In genomic region chr4:6180841-6181631, GRCh38 we compare ENCODE assay signal across 7 cellular contexts. TPM values are rescaled to one million over a fixed set of nuclear protein-coding genes. Genes with fewer than 3 reads are reported as not detected.
DNase-seq lines count a peak whose midpoint lies in the region; ATAC-seq and TF ChIP-seq lines count a peak whose summit lies in the region.

No MANE protein-coding gene starts in this region.

- CTCF ChIA-PET in activated CD8-positive, alpha-beta T cell treated with anti-CD3 and anti-CD28 coated beads for 36 hours (lab: Charles Lee): interaction anchor here (0.9 to 1.7 kb wide), 5 partner anchors 10 to 70 kb away, joined by 3 to 5 read pairs (median 4); partner anchors contain the start of gene JAKMIP1

- no peak overlapping the region for H3K4me3 ChIP-seq in left ventricle myocardium inferior

- H3K36me3 Mint-ChIP-seq in activated CD8-positive, alpha-beta T cell treated with anti-CD3 and anti-CD28 coated beads for 36 hours (ENCODE audit: low read depth): peaks cover 17% of the 10 kb centered on the region
- H3K36me3 Mint-ChIP-seq in CD14-positive monocyte: no peaks in the 10 kb centered on the region

- no peaks in the 10 kb centered on the region for H3K4me1 ChIP-seq in left ventricle myocardium inferior

- H3K9me3 Mint-ChIP-seq in activated CD8-positive, alpha-beta T cell treated with anti-CD3 and anti-CD28 coated beads for 36 hours: peaks cover 13% of the 10 kb centered on the region
- H3K9me3 Mint-ChIP-seq in CD14-positive monocyte: peaks cover 2 to 23% (median 11%) of the 10 kb centered on the region in 7 donors

- H3K9me3 ChIP-seq in left ventricle myocardium inferior (replicated peaks): peaks cover 25% of the 10 kb centered on the region

- H3K27me3 ChIP-seq in left ventricle myocardium inferior (ENCODE audit: low read depth): peaks cover 52% of the 10 kb centered on the region

- H3K4me3 Mint-ChIP-seq in activated CD8-positive, alpha-beta T cell treated with anti-CD3 and anti-CD28 coated beads for 36 hours: no peak overlapping the region
- no peak overlapping the region for H3K4me3 Mint-ChIP-seq in CD14-positive monocyte

- peaks cover 2% of the 10 kb centered on the region for H3K27me3 Mint-ChIP-seq in activated CD8-positive, alpha-beta T cell treated with anti-CD3 and anti-CD28 coated beads for 36 hours
- peaks cover 2 to 6% (median 3%) of the 10 kb centered on the region in 3 donors for H3K27me3 Mint-ChIP-seq in CD14-positive monocyte (ENCODE audit: low read depth in 3 of 3)

- peaks cover 63% of the 10 kb centered on the region for H3K4me1 Mint-ChIP-seq in activated CD8-positive, alpha-beta T cell treated with anti-CD3 and anti-CD28 coated beads for 36 hours (ENCODE audit: low read depth)
- no peaks in the 10 kb centered on the region for H3K4me1 Mint-ChIP-seq in CD14-positive monocyte

- H3K27ac ChIP-seq in left ventricle myocardium inferior (replicated peaks): no peak overlapping the region

- H3K36me3 ChIP-seq in left ventricle myocardium inferior: no peaks in the 10 kb centered on the region

- peak overlapping the region; percentile 94 for H3K27ac Mint-ChIP-seq in activated CD8-positive, alpha-beta T cell treated with anti-CD3 and anti-CD28 coated beads for 36 hours
- no peak overlapping the region for H3K27ac Mint-ChIP-seq in CD14-positive monocyte

- intact Hi-C loops in activated CD8-positive, alpha-beta T cell treated with anti-CD3 and anti-CD28 coated beads for 36 hours (cut with micrococcal nuclease): no loop called here
- intact Hi-C loops in CD14-positive monocyte (cut with micrococcal nuclease) (no loop called here), left ventricle myocardium inferior (cut with micrococcal nuclease) (no loop called here)

- no peak for TF ChIP-seq CTCF in activated CD8-positive, alpha-beta T cell treated with anti-CD3 and anti-CD28 coated beads for 36 hours (IDR thresholded peaks at IDR 0.05)
- no peak for TF ChIP-seq CTCF in CD14-positive monocyte (IDR thresholded peaks at IDR 0.05)
- no peak for TF ChIP-seq CTCF in left ventricle myocardium inferior (IDR thresholded peaks at IDR 0.05; ENCODE audit: borderline replicate concordance)

- ATAC-seq in GM19372 (IDR thresholded peaks at IDR 0.05; ENCODE audit: low read depth, unreplicated experiment) (peak; percentile 65), HG03066 (IDR thresholded peaks at IDR 0.05; ENCODE audit: low read depth, unreplicated experiment) (peak; percentile 71)
- peak; percentile 83 for ATAC-seq in activated CD8-positive, alpha-beta T cell treated with anti-CD3 and anti-CD28 coated beads for 36 hours

- DNase-seq in activated CD8-positive, alpha-beta T cell treated with anti-CD3 and anti-CD28 coated beads for 36 hours: peak; percentile 83
- peak; percentile 75 for DNase-seq in stimulated activated CD8-positive, alpha-beta memory T cell treated with anti-CD3 and anti-CD28 coated beads, Interleukin-4, amount 100 ng/mL, for 48 hours
- no peak for DNase-seq in CD14-positive monocyte (ENCODE audit: low spot score)
- DNase-seq in DMS114 treated with DMSO at 0.1 percent for 48 hours (lab: John Stamatoyannopoulos, UW; ENCODE audit: unreplicated experiment): no peak
- DNase-seq in left ventricle myocardium inferior: no peak

- POLR2A ChIA-PET in activated CD8-positive, alpha-beta T cell treated with anti-CD3 and anti-CD28 coated beads for 36 hours (lab: Charles Lee): interaction anchor here (0.7 to 5.7 kb wide), 3 partner anchors 9 to 114 kb away, joined by 4 to 33 read pairs (median 4); partner anchors contain the start of gene JAKMIP1

RNA-seq across cellular contexts. Expression of gene JAKMIP1, which starts 19.3 kb away (rescaled TPM):
- 1 to 10 TPM; 5.6 to 6.3 TPM for total RNA-seq in activated CD8-positive, alpha-beta T cell treated with anti-CD3 and anti-CD28 coated beads for 36 hours
- under 1 TPM in 1 of 2 donors, not detected in 1; 0.08 TPM for polyA plus RNA-seq in CD14-positive monocyte
- not detected for total RNA-seq in left ventricle myocardium inferior

Comparison
In these comparisons a context has a peak if more than half of its experiments do, and no peak if none do; other contexts are left out.
1. DNase-seq: peak in activated CD8-positive, alpha-beta T cell treated with anti-CD3 and anti-CD28 coated beads for 36 hours (single experiment) and stimulated activated CD8-positive, alpha-beta memory T cell treated with anti-CD3 and anti-CD28 coated beads, Interleukin-4, amount 100 ng/mL, for 48 hours (single experiment); none in CD14-positive monocyte (single experiment), DMS114 treated with DMSO at 0.1 percent for 48 hours (single experiment) and left ventricle myocardium inferior (single experiment).
2. Peak in every context shown above with its lines, with median percentiles within 50 percentile points of each other: ATAC-seq.